Comparison of ENCODE assay signal across 20 cellular contexts in the genomic region with DNA sequence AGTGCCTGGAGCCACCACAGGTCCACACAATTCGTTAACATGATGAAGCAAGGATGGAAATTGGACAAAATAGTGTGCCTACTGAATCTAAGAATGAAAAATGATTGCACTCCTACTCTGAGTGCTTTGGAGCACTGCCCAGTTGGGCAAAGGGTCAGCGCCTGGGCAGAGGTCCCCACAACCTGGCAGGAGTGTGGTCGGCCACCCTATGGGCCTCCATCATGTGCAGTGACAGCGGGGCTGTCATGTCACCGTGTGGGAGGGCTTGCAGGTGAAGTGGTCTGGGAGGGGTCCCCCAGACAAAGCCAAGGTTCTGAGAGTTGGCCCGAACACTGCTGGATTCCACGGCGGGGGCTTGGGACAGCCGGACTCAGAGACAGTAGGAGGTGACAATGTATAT. TPM values are rescaled to one million over a fixed set of nuclear protein-coding genes. Genes with fewer than 3 reads are reported as not detected.
"Had no signal": no experiment of that assay in that cellular context is flagged by ENCODE, and none has a peak within 500 bp of the region (broad histone marks: within the 10 kb centered on the region; RNA-seq: fewer than 3 reads in every experiment).

No MANE protein-coding gene starts in this region.

- H3K36me3 ChIP-seq: esophagus squamous epithelium, right atrium auricular region, thoracic aorta, uterus had no signal

- H3K4me3 ChIP-seq: esophagus squamous epithelium, right atrium auricular region, thoracic aorta, uterus had no signal

- H3K27me3 ChIP-seq: esophagus squamous epithelium, right atrium auricular region, uterus had no signal

- H3K27ac ChIP-seq: epithelial cell of prostate, esophagus squamous epithelium, parathyroid adenoma, right atrium auricular region, thoracic aorta, uterus had no signal

- H2AFZ ChIP-seq: parathyroid adenoma had no signal

- H3K79me2 ChIP-seq: parathyroid adenoma had no signal

- H3K4me1 ChIP-seq: uterus had no signal

- DNase-seq: activated CD4-positive, alpha-beta memory T cell treated with anti-CD3 and anti-CD28 coated beads, Interleukin-2, amount 10 ng/mL, durations not matched to agents 7 days and 5 days; activated CD4-positive, alpha-beta T cell treated with anti-CD3 and anti-CD28 coated beads, Interleukin-2, amount 10 ng/mL, durations not matched to agents 24 days and 14 days; activated CD4-positive, CD25-positive, alpha-beta regulatory T cell treated with anti-CD3 and anti-CD28 coated beads, Interleukin-2, amount 50 U/mL, for 72 hours; activated naive CD4-positive, alpha-beta T cell treated with anti-CD3 and anti-CD28 coated beads for 36 hours; activated T-cell treated with anti-CD3 and anti-CD28 coated beads, Interleukin-2, amount 50 U/mL, for 48 hours; amniotic stem cell; central memory CD4-positive, alpha-beta T cell; esophagus squamous epithelium; left ventricle myocardium superior; mammary epithelial cell; naive B cell; nephron progenitor cell; stimulated activated CD4-positive, alpha-beta T cell treated with anti-CD3 and anti-CD28 coated beads, Interleukin-4, amount 100 ng/mL, for 1 hour; SW 1271; trophoblast cell; uterus had no signal

- H3K9ac ChIP-seq: parathyroid adenoma had no signal

- ATAC-seq: left ventricle myocardium superior had no signal

- H3K9me3 ChIP-seq: esophagus squamous epithelium, right atrium auricular region, thoracic aorta, uterus had no signal

RNA-seq across cellular contexts. Expression of a gene that starts 36.2 kb away (rescaled TPM):
- total RNA-seq: mammary epithelial cell had no signal
- polyA plus RNA-seq: mammary epithelial cell had no signal
